ENCODE assay signal across 8 cellular contexts in the genomic region with DNA sequence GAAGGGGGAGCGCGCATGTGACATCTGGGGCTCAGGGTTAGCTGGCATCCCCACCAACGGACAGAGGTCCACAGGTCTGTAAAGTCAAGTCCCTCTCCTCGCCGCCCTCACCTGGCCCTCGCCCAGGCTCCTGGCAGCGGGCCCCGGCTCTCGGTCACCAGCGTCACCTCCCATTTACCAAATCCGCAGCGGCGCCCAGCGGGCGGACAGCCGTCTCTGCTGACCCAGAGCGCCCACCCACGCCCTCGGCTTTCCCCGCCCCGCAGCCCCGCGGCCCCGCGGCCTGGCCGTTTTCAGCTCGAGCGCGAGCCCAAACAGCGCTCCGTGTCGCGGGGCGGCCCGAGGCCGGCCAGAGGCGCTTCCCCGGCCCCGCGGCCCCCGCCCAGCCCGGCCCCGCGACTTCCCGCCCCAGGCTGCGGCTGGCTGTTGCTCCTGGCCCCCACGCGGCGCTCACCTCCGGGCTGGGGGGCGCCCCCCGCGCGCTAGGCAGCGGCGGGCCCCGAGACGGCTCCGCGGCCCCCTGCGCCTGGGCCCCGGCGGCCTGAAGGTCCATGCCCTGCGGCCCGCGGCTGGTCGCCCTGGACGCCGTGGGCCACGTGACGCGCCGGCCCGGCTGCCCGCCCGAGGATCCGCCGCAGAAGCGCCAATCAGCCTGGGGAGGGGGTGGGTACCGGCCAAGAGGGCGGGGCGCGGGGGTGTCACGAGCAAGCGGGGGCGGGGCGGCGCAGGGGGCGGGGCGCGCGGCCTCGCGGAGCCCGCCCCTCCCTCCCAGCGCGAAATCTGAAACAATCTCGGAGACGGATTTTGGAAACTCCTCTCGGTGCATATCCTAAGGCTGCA. TPM values are rescaled to one million over a fixed set of nuclear protein-coding genes. Genes with fewer than 3 reads are reported as not detected.
DNase-seq lines count a peak whose midpoint lies in the region; ATAC-seq and TF ChIP-seq lines count a peak whose summit lies in the region.

A gene with protein sequence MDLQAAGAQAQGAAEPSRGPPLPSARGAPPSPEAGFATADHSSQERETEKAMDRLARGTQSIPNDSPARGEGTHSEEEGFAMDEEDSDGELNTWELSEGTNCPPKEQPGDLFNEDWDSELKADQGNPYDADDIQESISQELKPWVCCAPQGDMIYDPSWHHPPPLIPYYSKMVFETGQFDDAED (minus strand): TSS at position 598 of the 840 bp plus-strand sequence. CDS start 45 bp downstream, at position 553.

- H3K4me3 ChIP-seq in adrenal gland (peak within 1 kb of the TSS; percentile 48 to 88 (median 62)), heart right ventricle (peak within 1 kb of the TSS; percentile 5 to 77 (median 67))

- H3K4me3 Mint-ChIP-seq in T-helper 1 cell treated with Interleukin-12 subunit alpha and Interleukin-12 subunit beta and Interleukin-4 antibody, amounts not matched to agents 30 μg/mL and 1 μg/mL, for 36 hours, result peak within 1 kb of the TSS; percentile 83
- peak within 1 kb of the TSS; percentile 88 for H3K4me3 Mint-ChIP-seq in type B pancreatic cell

- DNase-seq in DMS114 treated with DMSO at 0.1 percent for 48 hours (lab: John Stamatoyannopoulos, UW; ENCODE audit: unreplicated experiment), result peak; percentile 50
- DNase-seq in H4 (ENCODE audit: low spot score), result peak; percentile 70
- peak; percentile 52 for DNase-seq in NCI-H1092 (lab: John Stamatoyannopoulos, UW)
- DNase-seq in adrenal gland, result peak; percentile 91 to 94 (median 93)
- peak; percentile 90 to 92 for DNase-seq in heart right ventricle
- peak; percentile 97 for DNase-seq in posterior vena cava (ENCODE audit: low spot score)
- peak; percentile 90 for DNase-seq in type B pancreatic cell (ENCODE audit: extremely low spot score, unreplicated experiment)

- intact Hi-C loops in adrenal gland (cut with DNase I), result loop anchor here in 1 of 2 donors (5.0 kb wide), 1 partner anchor 302 kb away; no protein-coding TSS in a partner anchor
- intact Hi-C loops in heart right ventricle (cut with DNase I), result loop anchor here in 2 of 10 donors (2.0 to 5.0 kb wide), 2 partner anchors 42 to 422 kb away; a partner anchor contains a TSS
- intact Hi-C loops in posterior vena cava (cut with DNase I), result loop anchor here in 1 of 2 donors (5.0 kb wide), 1 partner anchor 302 kb away; no protein-coding TSS in a partner anchor

- H3K27ac Mint-ChIP-seq in T-helper 1 cell treated with Interleukin-12 subunit alpha and Interleukin-12 subunit beta and Interleukin-4 antibody, amounts not matched to agents 30 μg/mL and 1 μg/mL, for 36 hours, result peak within 1 kb of the TSS; percentile 34
- H3K27ac Mint-ChIP-seq in type B pancreatic cell, result peak within 1 kb of the TSS; percentile 65

- ATAC-seq in heart right ventricle, result peak; percentile 86 to 97 (median 96)

- H3K4me1 Mint-ChIP-seq in T-helper 1 cell treated with Interleukin-12 subunit alpha and Interleukin-12 subunit beta and Interleukin-4 antibody, amounts not matched to agents 30 μg/mL and 1 μg/mL, for 36 hours (ENCODE audit: low read depth), result peaks cover 17% of the 10 kb centered on the region
- peaks cover 23% of the 10 kb centered on the region for H3K4me1 Mint-ChIP-seq in type B pancreatic cell (ENCODE audit: unreplicated experiment)

- H3K4me1 ChIP-seq in adrenal gland (replicated peaks in 1 of 2) (peaks cover 9 to 17% of the 10 kb centered on the region in 2 donors), heart right ventricle (peaks cover 5 to 26% (median 17%) of the 10 kb centered on the region in 9 donors)

- H3K36me3 Mint-ChIP-seq in T-helper 1 cell treated with Interleukin-12 subunit alpha and Interleukin-12 subunit beta and Interleukin-4 antibody, amounts not matched to agents 30 μg/mL and 1 μg/mL, for 36 hours (ENCODE audit: low read depth), result peaks cover 8% of the 10 kb centered on the region
- peaks cover 15% of the 10 kb centered on the region for H3K36me3 Mint-ChIP-seq in type B pancreatic cell

- peak; percentile 27 to 66 for TF ChIP-seq POLR2A in adrenal gland (IDR thresholded peaks at IDR 0.05)

- TF ChIP-seq CTCF in adrenal gland (IDR thresholded peaks at IDR 0.05), result no peak
- TF ChIP-seq CTCF in heart right ventricle (IDR thresholded peaks at IDR 0.05), result peak in 5 of 9 donors; percentile 14 to 54 (median 46)
- no peak for TF ChIP-seq CTCF in type B pancreatic cell (conservative IDR thresholded peaks at IDR 0.05)

- no peaks in the 10 kb centered on the region for H3K27me3 Mint-ChIP-seq in T-helper 1 cell treated with Interleukin-12 subunit alpha and Interleukin-12 subunit beta and Interleukin-4 antibody, amounts not matched to agents 30 μg/mL and 1 μg/mL, for 36 hours (ENCODE audit: low read depth)
- H3K27me3 Mint-ChIP-seq in type B pancreatic cell, result no peaks in the 10 kb centered on the region

- H3K27ac ChIP-seq in adrenal gland, result peak within 1 kb of the TSS in 4 of 5 donors; percentile 48 to 95 (median 80)
- peak within 1 kb of the TSS; percentile 19 to 95 (median 80) for H3K27ac ChIP-seq in heart right ventricle

- peaks cover 0 to 17% of the 10 kb centered on the region in 2 donors for H3K36me3 ChIP-seq in adrenal gland (replicated peaks in 1 of 2)
- H3K36me3 ChIP-seq in heart right ventricle, result peaks cover 0 to 58% (median 9%) of the 10 kb centered on the region in 9 donors

- WGBS in adrenal gland, 4 donors, result 0 to 1% (median 0%) methylated on average over 11 to 100 of the region's 100 CpGs
- 1% methylated on average over 70 to 100 of the region's 100 CpGs for WGBS in heart right ventricle, 2 donors

- H3K9me3 ChIP-seq in adrenal gland (replicated peaks in 1 of 3) (no peaks in the 10 kb centered on the region), heart right ventricle (no peaks in the 10 kb centered on the region)

- H3K27me3 ChIP-seq in adrenal gland (no peaks in the 10 kb centered on the region), heart right ventricle (no peaks in the 10 kb centered on the region)

- no peaks in the 10 kb centered on the region for H3K9me3 Mint-ChIP-seq in T-helper 1 cell treated with Interleukin-12 subunit alpha and Interleukin-12 subunit beta and Interleukin-4 antibody, amounts not matched to agents 30 μg/mL and 1 μg/mL, for 36 hours
- no peaks in the 10 kb centered on the region for H3K9me3 Mint-ChIP-seq in type B pancreatic cell

RNA-seq across cellular contexts. Expression of the gene that starts here (rescaled TPM):
- total RNA-seq in H4 (2014; rRNA removed; shearing (Covaris generic)), result 137 and 156 TPM in 2 replicates
- total RNA-seq in adrenal gland (100 to 1,000 TPM in 1 of 8 donors, 10 to 100 TPM in 7; 40.4 to 126 (median 57.8) TPM), heart right ventricle (10 to 100 TPM; 41.3 to 64.9 (median 46.1) TPM), posterior vena cava (10 to 100 TPM; 41.0 to 54.8 TPM), type B pancreatic cell (ENCODE audit: low replicate concordance) (25.8 and 46.0 TPM in 2 replicates)
- polyA plus RNA-seq in adrenal gland (10 to 100 TPM; 31.0 to 54.1 (median 41.8) TPM), heart right ventricle (10 to 100 TPM; 49.8 to 87.5 TPM)

Comparison
In these comparisons a context has a peak if more than half of its experiments do, and no peak if none do; other contexts are left out.
1. Peak in every context shown above with its lines: DNase-seq, ATAC-seq, H3K4me3 ChIP-seq and H3K27ac ChIP-seq.
2. CTCF ChIP-seq: peak in heart right ventricle (5 of 9); none in adrenal gland (0 of 6) and type B pancreatic cell (single experiment).